ENCODE assay signal across 8 cellular contexts in the genomic region with DNA sequence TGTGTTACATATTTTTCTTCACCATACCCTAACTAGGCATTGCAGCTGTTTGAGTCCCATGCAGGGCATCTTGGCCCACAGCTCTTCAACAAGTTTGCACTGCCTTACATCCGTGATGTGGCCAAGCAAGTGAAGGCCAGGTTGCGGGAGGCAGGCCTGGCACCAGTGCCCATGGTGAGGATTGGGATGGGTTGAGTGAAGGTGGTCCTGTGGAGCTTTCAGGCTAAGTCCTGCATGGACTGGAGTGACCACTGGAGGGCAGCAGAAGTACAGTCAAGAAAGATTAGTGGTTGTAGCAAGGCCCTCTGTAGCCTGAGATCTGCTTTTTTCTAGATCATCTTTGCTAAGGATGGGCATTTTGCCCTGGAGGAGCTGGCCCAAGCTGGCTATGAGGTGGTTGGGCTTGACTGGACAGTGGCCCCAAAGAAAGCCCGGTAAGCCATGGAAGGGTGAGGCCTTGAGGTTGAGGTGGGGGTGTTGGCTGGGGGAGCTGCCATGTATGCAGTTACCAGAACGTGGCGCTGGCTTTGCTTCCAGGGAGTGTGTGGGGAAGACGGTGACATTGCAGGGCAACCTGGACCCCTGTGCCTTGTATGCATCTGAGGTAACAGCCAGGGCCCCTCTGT. TPM values are rescaled to one million over a fixed set of nuclear protein-coding genes. Genes with fewer than 3 reads are reported as not detected.
DNase-seq lines count a peak whose midpoint lies in the region; ATAC-seq and TF ChIP-seq lines count a peak whose summit lies in the region.

No MANE protein-coding gene starts in this region.

- H3K4me1 ChIP-seq in RWPE2 (ENCODE audit: insufficient read depth, poor library complexity, severe bottlenecking) (peaks cover 4% of the 10 kb centered on the region), foreskin keratinocyte (peaks cover 5% of the 10 kb centered on the region), testis (peaks cover 34% of the 10 kb centered on the region)

- H3K36me3 ChIP-seq in RWPE2 (ENCODE audit: low read depth) = peaks cover 22% of the 10 kb centered on the region
- H3K36me3 ChIP-seq in testis (ENCODE audit: low read depth, missing control alignments) = no peaks in the 10 kb centered on the region

- TF ChIP-seq CTCF in RWPE2 (IDR thresholded peaks at IDR 0.05; ENCODE audit: poor library complexity, severe bottlenecking) (peak; percentile 91), foreskin keratinocyte (conservative IDR thresholded peaks at IDR 0.05) (peak; percentile 81), osteocyte (IDR thresholded peaks at IDR 0.05) (peak; percentile 91), testis (IDR thresholded peaks at IDR 0.05) (peak; percentile 90 to 95 (median 91))

- peak; percentile 64 for DNase-seq in DMS53 treated with DMSO at 0.1 percent for 48 hours (lab: John Stamatoyannopoulos, UW; ENCODE audit: unreplicated experiment)
- DNase-seq in M059J (ENCODE audit: low read depth) = peak; percentile 77
- no peak for DNase-seq in RWPE2 (ENCODE audit: low spot score)
- peak; percentile 65 for DNase-seq in activated T-helper 9 cell treated with anti-CD3 and anti-CD28 coated beads, Interleukin-2, amount 50 U/mL, for 16 hours (ENCODE audit: low read depth)
- DNase-seq in foreskin keratinocyte = peak; percentile 8 to 34
- peak; percentile 93 for DNase-seq in osteocyte (ENCODE audit: extremely low spot score, unreplicated experiment)
- peak; percentile 93 for DNase-seq in testis

- TF ChIP-seq POLR2A in testis (IDR thresholded peaks at IDR 0.05) = no peak

- intact Hi-C loops in testis (cut with DNase I; ENCODE audit: low total_unique reads) = loop anchor here (5.0 to 10.0 kb wide), 3 partner anchors 180 to 490 kb away; a partner anchor contains a TSS

- H3K4me3 Mint-ChIP-seq in osteocyte (ENCODE audit: unreplicated experiment) = peak overlapping the region; percentile 60

- H3K27ac ChIP-seq in RWPE2 (ENCODE audit: poor library complexity, severe bottlenecking) (no peak overlapping the region), foreskin keratinocyte (no peak overlapping the region), testis (no peak overlapping the region)

- H3K27me3 ChIP-seq in RWPE2 (ENCODE audit: insufficient read depth, poor library complexity, severe bottlenecking) = no peaks in the 10 kb centered on the region
- H3K27me3 ChIP-seq in foreskin keratinocyte = no peaks in the 10 kb centered on the region
- H3K27me3 ChIP-seq in testis = no peaks in the 10 kb centered on the region

- H3K4me3 ChIP-seq in RWPE2 (ENCODE audit: severe bottlenecking) (no peak overlapping the region), testis (no peak overlapping the region)

- H3K9me3 Mint-ChIP-seq in osteocyte (ENCODE audit: unreplicated experiment) = no peaks in the 10 kb centered on the region

- H3K36me3 Mint-ChIP-seq in osteocyte (ENCODE audit: unreplicated experiment) = peaks cover 9% of the 10 kb centered on the region

- no peaks in the 10 kb centered on the region for H3K9me3 ChIP-seq in RWPE2 (ENCODE audit: severe bottlenecking)
- no peaks in the 10 kb centered on the region for H3K9me3 ChIP-seq in testis

- peak overlapping the region; percentile 71 for H3K27ac Mint-ChIP-seq in osteocyte (ENCODE audit: unreplicated experiment)

- peaks cover 38% of the 10 kb centered on the region for H3K4me1 Mint-ChIP-seq in osteocyte (ENCODE audit: unreplicated experiment)

- ATAC-seq in RWPE2 (ENCODE audit: low read depth) = no peak; the same call in 2 of the 3 replicates
- no peak for ATAC-seq in foreskin keratinocyte
- no peak for ATAC-seq in HG02610 (IDR thresholded peaks at IDR 0.05; ENCODE audit: unreplicated experiment)

- H3K27me3 Mint-ChIP-seq in osteocyte (ENCODE audit: unreplicated experiment) = no peaks in the 10 kb centered on the region

- 18 to 61% methylated on average over 5 to 6 of the region's 6 CpGs for WGBS in testis, 2 donors

RNA-seq across cellular contexts. Expression of a gene that starts 2.5 kb away (rescaled TPM):
- 125 and 127 TPM in 2 replicates for total RNA-seq in M059J (2014; rRNA removed; shearing (Covaris generic))
- 149 and 150 TPM in 2 replicates for total RNA-seq in foreskin keratinocyte
- 183 and 184 TPM in 2 replicates for polyA plus RNA-seq in foreskin keratinocyte
- 128 and 131 TPM in 2 replicates for total RNA-seq in osteocyte
- 100 to 1,000 TPM; 127 to 187 TPM for total RNA-seq in testis
- 111 TPM for polyA plus RNA-seq in testis (ENCODE audit: insufficient read depth, low read depth, low replicate concordance)

RNA-seq across cellular contexts. Expression of a gene that starts 3.4 kb away (rescaled TPM):
- total RNA-seq in M059J (2014; rRNA removed; shearing (Covaris generic)) = 23.8 and 33.7 TPM in 2 replicates
- total RNA-seq in foreskin keratinocyte (23.4 and 24.8 TPM in 2 replicates), osteocyte (48.1 and 49.4 TPM in 2 replicates), testis (10 to 100 TPM; 42.6 to 63.4 TPM)
- polyA plus RNA-seq in foreskin keratinocyte (23.4 and 25.9 TPM in 2 replicates), testis (ENCODE audit: insufficient read depth, low read depth, low replicate concordance) (30.9 TPM)

RNA-seq across cellular contexts. Expression of a gene that starts 28.1 kb away (rescaled TPM):
- total RNA-seq in M059J (2014; rRNA removed; shearing (Covaris generic)) = 41.3 and 48.0 TPM in 2 replicates
- total RNA-seq in foreskin keratinocyte = 37.9 and 42.9 TPM in 2 replicates
- polyA plus RNA-seq in foreskin keratinocyte = 33.1 and 39.0 TPM in 2 replicates
- 29.8 and 30.2 TPM in 2 replicates for total RNA-seq in osteocyte
- 10 to 100 TPM; 20.1 to 26.3 TPM for total RNA-seq in testis
- 30.9 TPM for polyA plus RNA-seq in testis (ENCODE audit: insufficient read depth, low read depth, low replicate concordance)
